ENCODE assay signal across 8 cellular contexts in genomic region chr7:100825760-100826545, GRCh38. TPM values are rescaled to one million over a fixed set of nuclear protein-coding genes. Genes with fewer than 3 reads are reported as not detected.
DNase-seq lines count a peak whose midpoint lies in the region; ATAC-seq, FAIRE-seq and TF ChIP-seq lines count a peak whose summit lies in the region.

No MANE protein-coding gene starts in this region.

- intact Hi-C loops in kidney (cut with DNase I): no loop called here

- FAIRE-seq in kidney (lab: Jason Lieb, UNC): no peak

- POLR2A ChIA-PET in BJ (lab: Charles Lee): interaction anchor here (0.6 kb wide), 1 partner anchor 343 kb away, joined by 4 read pairs; no protein-coding TSS in a partner anchor

- DNase-seq in BJ (ENCODE audit: low read depth) (no peak), HT-29 (ENCODE audit: low spot score) (peak; percentile 86), adipocyte (ENCODE audit: low read depth) (peak; percentile 74), kidney (no peak), thoracic aorta (ENCODE audit: low spot score) (no peak), NCI-H1436 treated with DMSO at 0.1 percent for 48 hours (lab: John Stamatoyannopoulos, UW) (no peak)
- no peak for DNase-seq in activated CD8-positive, alpha-beta memory T cell treated with anti-CD3 and anti-CD28 coated beads, Interleukin-2, amount 50 U/mL, for 4 hours

- ATAC-seq in thoracic aorta (ENCODE audit: insufficient number of reproducible peaks, low FRiP score, low read depth): no peak
- no peak for ATAC-seq in GM19324 (IDR thresholded peaks at IDR 0.05; ENCODE audit: low FRiP score, unreplicated experiment)

- H3K27ac ChIP-seq in kidney (ENCODE audit: low read depth in 2 of 2, low read length in 2 of 2): peak overlapping the region; percentile 45 to 51
- no peak overlapping the region for H3K27ac ChIP-seq in thoracic aorta

- H3K4me3 ChIP-seq in BJ (ENCODE audit: low read depth, low read length) (peak overlapping the region; percentile 74), adipocyte (ENCODE audit: low read length) (peak overlapping the region; percentile 85), kidney (ENCODE audit: low read length in 2 of 2) (peak overlapping the region; percentile 67 to 79), thoracic aorta (peak overlapping the region; percentile 71)

- no peaks in the 10 kb centered on the region for H3K9me3 ChIP-seq in adipocyte (ENCODE audit: control insufficient read depth, low read length)
- H3K9me3 ChIP-seq in kidney (ENCODE audit: control insufficient read depth in 1 of 2, low read length in 2 of 2): no peaks in the 10 kb centered on the region
- no peaks in the 10 kb centered on the region for H3K9me3 ChIP-seq in thoracic aorta

- H3K9ac ChIP-seq in adipocyte (ENCODE audit: low read length) (peak overlapping the region; percentile 80), kidney (ENCODE audit: low read length in 2 of 2) (peak overlapping the region; percentile 67 to 85)

- peaks cover 17% of the 10 kb centered on the region for H3K36me3 ChIP-seq in BJ (ENCODE audit: control insufficient read depth, insufficient read depth, low read length)
- no peaks in the 10 kb centered on the region for H3K36me3 ChIP-seq in adipocyte (ENCODE audit: control insufficient read depth, insufficient read depth, low read length, severe bottlenecking)
- peaks cover 0 to 7% of the 10 kb centered on the region in 2 donors for H3K36me3 ChIP-seq in kidney (ENCODE audit: control insufficient read depth in 1 of 2, insufficient read depth in 2 of 2, low read length in 2 of 2)
- no peaks in the 10 kb centered on the region for H3K36me3 ChIP-seq in thoracic aorta

- no peaks in the 10 kb centered on the region for H3K27me3 ChIP-seq in BJ (ENCODE audit: control insufficient read depth, insufficient read depth, low read length)
- no peaks in the 10 kb centered on the region for H3K27me3 ChIP-seq in adipocyte (replicated peaks; ENCODE audit: control insufficient read depth, insufficient read depth, low read length)
- peaks cover 18% of the 10 kb centered on the region for H3K27me3 ChIP-seq in thoracic aorta (replicated peaks; ENCODE audit: insufficient read depth)

- H3K4me1 ChIP-seq in adipocyte (ENCODE audit: control insufficient read depth, insufficient read depth, low read length) (peaks cover 15% of the 10 kb centered on the region), kidney (ENCODE audit: control insufficient read depth in 1 of 2, insufficient read depth in 1 of 2, low read depth in 1 of 2, low read length in 2 of 2) (peaks cover 0 to 3% of the 10 kb centered on the region in 2 donors), thoracic aorta (ENCODE audit: control insufficient read depth in 1 of 2, low read depth in 2 of 2) (peaks cover 0 to 19% of the 10 kb centered on the region in 2 donors)

- TF ChIP-seq CTCF in BJ (IDR thresholded peaks at IDR 0.05; ENCODE audit: insufficient read depth, low read depth, low read length): peak; percentile 58
- TF ChIP-seq CTCF in kidney (IDR thresholded peaks at IDR 0.05; ENCODE audit: borderline replicate concordance, extremely low read depth, insufficient read depth): no peak
- TF ChIP-seq CTCF in thoracic aorta (IDR thresholded peaks at IDR 0.05): no peak

- CTCF ChIA-PET in BJ (lab: Yijun Ruan, JAX): interaction anchor here (0.5 to 6.5 kb wide), 12 partner anchors 10 to 121 kb away, joined by 3 to 49 read pairs (median 4); partner anchors contain the start of genes POP7 and SLC12A9

RNA-seq across cellular contexts. Expression of gene EPHB4, which starts 1.4 kb away (rescaled TPM):
- polyA plus RNA-seq in BJ (2011; rRNA removed) (23.8 and 30.5 TPM in 2 replicates), kidney (ENCODE audit: insufficient read depth, low read depth, low replicate concordance) (33.2 TPM)
- polyA minus RNA-seq in BJ (2011; rRNA and poly(A)+ RNA removed): 40.0 and 41.8 TPM in 2 replicates
- total RNA-seq in HT-29 (2014; rRNA removed; shearing (Covaris generic)): 230 and 236 TPM in 2 replicates
- total RNA-seq in kidney (65.5 TPM), thoracic aorta (10 to 100 TPM; 20.5 to 29.4 TPM)

RNA-seq across cellular contexts. Expression of gene SLC12A9, which starts 26.6 kb away (rescaled TPM):
- polyA plus RNA-seq in BJ (2011; rRNA removed) (14.2 and 23.1 TPM in 2 replicates), kidney (ENCODE audit: insufficient read depth, low read depth, low replicate concordance) (19.7 TPM)
- 11.1 and 14.5 TPM in 2 replicates for polyA minus RNA-seq in BJ (2011; rRNA and poly(A)+ RNA removed)
- total RNA-seq in HT-29 (2014; rRNA removed; shearing (Covaris generic)): 68.7 and 85.6 TPM in 2 replicates
- total RNA-seq in kidney (29.9 TPM), thoracic aorta (10 to 100 TPM; 20.0 to 25.2 TPM)

RNA-seq across cellular contexts. Expression of gene TRIP6, which starts 41.2 kb away (rescaled TPM):
- polyA plus RNA-seq in BJ (2011; rRNA removed) (70.3 and 105 TPM in 2 replicates), kidney (ENCODE audit: insufficient read depth, low read depth, low replicate concordance) (92.6 TPM)
- polyA minus RNA-seq in BJ (2011; rRNA and poly(A)+ RNA removed): 31.9 and 48.3 TPM in 2 replicates
- 20.0 and 23.5 TPM in 2 replicates for total RNA-seq in HT-29 (2014; rRNA removed; shearing (Covaris generic))
- total RNA-seq in kidney (74.4 TPM), thoracic aorta (100 to 1,000 TPM in 1 of 2 donors, 10 to 100 TPM in 1; 71.9 to 103 TPM)

RNA-seq across cellular contexts. Expression of gene SRRT, which starts 49.0 kb away (rescaled TPM):
- 37.4 and 47.1 TPM in 2 replicates for polyA plus RNA-seq in BJ (2011; rRNA removed)
- 32.1 and 34.4 TPM in 2 replicates for polyA minus RNA-seq in BJ (2011; rRNA and poly(A)+ RNA removed)
- 211 and 222 TPM in 2 replicates for total RNA-seq in HT-29 (2014; rRNA removed; shearing (Covaris generic))
- total RNA-seq in kidney: 127 TPM
- 58.2 TPM for polyA plus RNA-seq in kidney (ENCODE audit: insufficient read depth, low read depth, low replicate concordance)
- total RNA-seq in thoracic aorta: 100 to 1,000 TPM; 109 TPM

Comparison
In these comparisons a context has a peak if more than half of its experiments do, and no peak if none do; other contexts are left out.
1. DNase-seq: peak in HT-29 (single experiment) and adipocyte (single experiment); none in BJ (single experiment), kidney (single experiment), thoracic aorta (single experiment), activated CD8-positive, alpha-beta memory T cell treated with anti-CD3 and anti-CD28 coated beads, Interleukin-2, amount 50 U/mL, for 4 hours (single experiment) and NCI-H1436 treated with DMSO at 0.1 percent for 48 hours (single experiment).
2. H3K27ac ChIP-seq: peak in kidney (2 of 2); none in thoracic aorta (0 of 2).
3. Peak in every context shown above with its lines, with median percentiles within 50 percentile points of each other: H3K4me3 ChIP-seq.